Comparison of ENCODE assay signal across 24 cellular contexts in genomic region chr5:142592365-142592764, GRCh38.
DNase-seq lines count a peak whose midpoint lies in the region; ATAC-seq, FAIRE-seq and TF ChIP-seq lines count a peak whose summit lies in the region.
"Had no signal": no experiment of that assay in that cellular context is flagged by ENCODE, and none has a peak within 500 bp of the region (broad histone marks: within the 10 kb centered on the region; RNA-seq: fewer than 3 reads in every experiment).

No MANE protein-coding gene starts in this region.

- FAIRE-seq in GM12878 (lab: Jason Lieb, UNC): no peak
- FAIRE-seq in H1 (lab: Jason Lieb, UNC): peak; percentile 7
- FAIRE-seq: A549, D721Med, G401.6, GM12892, GM19239 had no signal

- TF ChIP-seq CTCF in GM23338 (conservative IDR thresholded peaks at IDR 0.05; ENCODE audit: low read depth in 2 of 2) (no peak), GM12878 (IDR thresholded peaks at IDR 0.05 in 2 of 3, conservative IDR thresholded peaks at IDR 0.05 in 1 of 3; ENCODE audit: control insufficient read depth in 2 of 3, extremely low read depth in 1 of 3, insufficient read depth in 1 of 3, low read depth in 3 of 3, low read length in 3 of 3) (no peak), H1 (IDR thresholded peaks at IDR 0.05; ENCODE audit: control extremely low read depth in 1 of 3, insufficient read depth in 1 of 3, low read depth in 1 of 3, low read length in 3 of 3) (no peak), nephron (IDR thresholded peaks at IDR 0.05; ENCODE audit: unreplicated experiment in 3 of 3) (no peak), heart left ventricle (IDR thresholded peaks at IDR 0.05) (no peak), psoas muscle (IDR thresholded peaks at IDR 0.05) (no peak)

- no peak overlapping the region for H4K91ac ChIP-seq in H1 (replicated peaks; ENCODE audit: insufficient read length, low read length)

- H2BK15ac ChIP-seq in H1 (ENCODE audit: low read length): no peak overlapping the region

- no peak overlapping the region; the same call in 1 of the 2 replicates for H2AK5ac ChIP-seq in H1 (ENCODE audit: low read depth, low read length)

- no peak for DNase-seq in GM23338 (ENCODE audit: low spot score)
- DNase-seq in GM12878 (ENCODE audit: low read depth, low spot score): no peak
- DNase-seq in H1 (ENCODE audit: low read depth in 1 of 2, low spot score in 2 of 2): no peak
- DNase-seq in heart left ventricle: no peak
- DNase-seq in activated gamma-delta T cell treated with Interleukin-2 at 50 U/mL for 16 hours: no peak
- no peak for DNase-seq in psoas muscle
- DNase-seq: AML-193; Caco-2; Calu3; CD4-positive, alpha-beta T cell; CD8-positive, alpha-beta T cell; DMS79 treated with DMSO at 0.1 percent for 48 hours; GF-D8 had no signal

- TF ChIP-seq POLR2A in GM12878 (IDR thresholded peaks at IDR 0.05; ENCODE audit: low read depth, low read length) (no peak), H1 (IDR thresholded peaks at IDR 0.05; ENCODE audit: control extremely low read depth in 1 of 2, low read depth in 2 of 2, low read length in 2 of 2) (no peak), heart left ventricle (IDR thresholded peaks at IDR 0.05) (no peak)

- H3K27ac ChIP-seq in GM23338 (ENCODE audit: low read depth) (no peak overlapping the region), GM12878 (ENCODE audit: control insufficient read depth, insufficient read depth) (no peak overlapping the region), H1 (ENCODE audit: low read depth, low read length) (no peak overlapping the region), heart left ventricle (no peak overlapping the region), psoas muscle (no peak overlapping the region)
- H3K27ac ChIP-seq: 22Rv1; A549; BLaER1 treated with 17β-estradiol and CSF1 and Interleukin-3, amounts not matched to agents 10 nM and 100 nM; C4-2B had no signal

- H3K27me3 Mint-ChIP-seq in GM23338 (ENCODE audit: insufficient read depth, low read depth, poor library complexity) (peaks cover 5% of the 10 kb centered on the region), nephron (ENCODE audit: low read depth) (no peaks in the 10 kb centered on the region)

- no peak overlapping the region for H4K8ac ChIP-seq in H1 (ENCODE audit: extremely low read depth, insufficient read depth, low read length)

- ATAC-seq in GM23338: no peak
- ATAC-seq in GM12878: no peak
- ATAC-seq in heart left ventricle: no peak
- ATAC-seq in GM18498 (IDR thresholded peaks at IDR 0.05; ENCODE audit: unreplicated experiment): no peak
- ATAC-seq in psoas muscle: no peak
- ATAC-seq: A549; CD8-positive, alpha-beta T cell had no signal

- CTCF ChIA-PET in GM12878 (lab: Yijun Ruan, JAX) (interaction anchor here (1.2 kb wide), 1 partner anchor 275 kb away, joined by 5 read pairs; no protein-coding TSS in a partner anchor), H1 (lab: Charles Lee; ENCODE audit: partially characterized antibody) (interaction anchor here (1.3 to 1.5 kb wide), 2 partner anchors 18 to 63 kb away, joined by 4 to 5 read pairs; no protein-coding TSS in a partner anchor)

- TF ChIP-seq EP300 in GM12878 (IDR thresholded peaks at IDR 0.05; ENCODE audit: borderline replicate concordance in 1 of 2, control insufficient read depth in 1 of 2, low read depth in 2 of 2, low read length in 2 of 2) (no peak), H1 (IDR thresholded peaks at IDR 0.05; ENCODE audit: borderline replicate concordance in 1 of 2, low read depth in 2 of 2, low read length in 2 of 2) (no peak)

- no peaks in the 10 kb centered on the region for H3K36me3 ChIP-seq in GM23338 (ENCODE audit: insufficient read depth)
- H3K36me3 ChIP-seq in GM12878 (ENCODE audit: control insufficient read depth in 2 of 2, insufficient read depth in 2 of 2, low read length in 1 of 2): no peaks in the 10 kb centered on the region
- no peaks in the 10 kb centered on the region for H3K36me3 ChIP-seq in H1 (ENCODE audit: control insufficient read depth in 2 of 4, insufficient read depth in 4 of 4, low read length in 3 of 4)
- peaks cover 0 to 21% (median 0%) of the 10 kb centered on the region in 9 donors for H3K36me3 ChIP-seq in heart left ventricle
- H3K36me3 ChIP-seq in psoas muscle (ENCODE audit: insufficient read depth in 1 of 2, low read depth in 1 of 2): no peaks in the 10 kb centered on the region
- H3K36me3 ChIP-seq: BLaER1 treated with 17β-estradiol and CSF1 and Interleukin-3, amounts not matched to agents 10 nM and 100 nM had no signal

- WGBS in GM12878 (ENCODE audit: insufficient coverage, insufficient replicate concordance, low lambda C conversion rate, missing lambda C conversion rate): 34% methylated on average over 4 of the region's 4 CpGs
- WGBS in H1 (ENCODE audit: extremely low coverage in 1 of 2, insufficient coverage in 1 of 2, insufficient read length in 1 of 2, insufficient replicate concordance in 2 of 2, low coverage in 1 of 2, low lambda C conversion rate in 2 of 2, missing lambda C conversion rate in 1 of 2), 2 experiments: 90% methylated on average over 4 of the region's 4 CpGs; no CpG with 5 or more reads in 1 of the 2 experiments
- 76 to 86% (median 84%) methylated on average over 4 of the region's 4 CpGs for WGBS in heart left ventricle, 4 donors
- 54 to 77% (median 70%) methylated on average over 4 of the region's 4 CpGs for WGBS in psoas muscle, 3 donors

- no peaks in the 10 kb centered on the region for H4K20me1 ChIP-seq in GM23338 (replicated peaks; ENCODE audit: insufficient read depth)
- no peaks in the 10 kb centered on the region for H4K20me1 ChIP-seq in GM12878 (ENCODE audit: control insufficient read depth, insufficient read depth)
- H4K20me1 ChIP-seq in H1 (replicated peaks in 1 of 2; ENCODE audit: control insufficient read depth in 1 of 2, insufficient read depth in 2 of 2, low read length in 2 of 2): peaks cover 0 to 2% of the 10 kb centered on the region in 2 experiments
- H4K20me1 ChIP-seq: BLaER1 treated with 17β-estradiol and CSF1 and Interleukin-3, amounts not matched to agents 10 nM and 100 nM had no signal

- no peaks in the 10 kb centered on the region for H3K36me3 Mint-ChIP-seq in GM23338 (ENCODE audit: low read depth)
- H3K36me3 Mint-ChIP-seq in nephron (ENCODE audit: low read depth): peaks cover 5% of the 10 kb centered on the region
- H3K36me3 Mint-ChIP-seq: CD8-positive, alpha-beta T cell had no signal

- no peak overlapping the region for H3K4me3 Mint-ChIP-seq in GM23338
- no peak overlapping the region for H3K4me3 Mint-ChIP-seq in nephron
- H3K4me3 Mint-ChIP-seq: B cell; CD4-positive, alpha-beta T cell; CD8-positive, alpha-beta T cell had no signal

- intact Hi-C loops in GM12878 (cut with micrococcal nuclease; ENCODE audit: unreplicated experiment) (no loop called here), heart left ventricle (cut with DNase I) (no loop called here), psoas muscle (cut with DNase I) (no loop called here)

- no peak for TF ChIP-seq RAD21 in GM12878 (IDR thresholded peaks at IDR 0.05; ENCODE audit: insufficient read depth, low read depth, low read length)
- no peak for TF ChIP-seq RAD21 in H1 (IDR thresholded peaks at IDR 0.05 in 1 of 2, conservative IDR thresholded peaks at IDR 0.05 in 1 of 2; ENCODE audit: low read depth in 2 of 2, low read length in 2 of 2)

- H3K4me3 ChIP-seq in GM23338: no peak overlapping the region
- no peak overlapping the region for H3K4me3 ChIP-seq in GM12878
- no peak overlapping the region for H3K4me3 ChIP-seq in H1 (ENCODE audit: extremely low read depth in 1 of 4, insufficient read depth in 2 of 4, low read depth in 3 of 4, low read length in 4 of 4)
- no peak overlapping the region for H3K4me3 ChIP-seq in heart left ventricle
- H3K4me3 ChIP-seq in psoas muscle: no peak overlapping the region
- H3K4me3 ChIP-seq: A549; BLaER1 treated with 17β-estradiol and CSF1 and Interleukin-3, amounts not matched to agents 10 nM and 100 nM had no signal

- in situ Hi-C loops in GM12878 (cut with MboI): no loop called here

- no peak overlapping the region for H3K14ac ChIP-seq in H1 (ENCODE audit: insufficient read length)

- H3K9me3 Mint-ChIP-seq in GM23338: no peaks in the 10 kb centered on the region
- H3K9me3 Mint-ChIP-seq in nephron: no peaks in the 10 kb centered on the region
- H3K9me3 Mint-ChIP-seq: CD4-positive, alpha-beta T cell; CD8-positive, alpha-beta T cell had no signal

- H2AFZ ChIP-seq in GM23338: 0 out of 2 replicates have a peak overlapping the region, but pooled peaks have one; percentile 16
- no peak overlapping the region for H2AFZ ChIP-seq in GM12878 (ENCODE audit: control insufficient read depth, low read depth, low read length)
- H2AFZ ChIP-seq in H1 (ENCODE audit: low read length): no peak overlapping the region

- no peak overlapping the region for H3K27ac Mint-ChIP-seq in GM23338
- H3K27ac Mint-ChIP-seq in nephron: peak overlapping the region; percentile 7 to 95 (median 13)
- H3K27ac Mint-ChIP-seq: B cell; CD4-positive, alpha-beta T cell; CD8-positive, alpha-beta T cell had no signal

- H3K23me2 ChIP-seq in H1 (ENCODE audit: low read depth, low read length): no peaks in the 10 kb centered on the region

- SMC1A ChIA-PET in GM12878 (lab: Charles Lee; ENCODE audit: uncharacterized antibody, unreplicated experiment): no interaction called here

- RAD21 ChIA-PET in GM12878 (lab: Charles Lee; ENCODE audit: unreplicated experiment): no interaction called here

- H3K9me3 ChIP-seq in GM12878 (replicated peaks; ENCODE audit: control insufficient read depth, insufficient read depth, low read length): no peaks in the 10 kb centered on the region
- no peaks in the 10 kb centered on the region for H3K9me3 ChIP-seq in H1 (ENCODE audit: insufficient read depth in 2 of 2, low read depth in 1 of 2, low read length in 1 of 2)
- H3K9me3 ChIP-seq in heart left ventricle: no peaks in the 10 kb centered on the region
- no peaks in the 10 kb centered on the region for H3K9me3 ChIP-seq in psoas muscle
- H3K9me3 ChIP-seq: A549, Caco-2 had no signal

- H2BK20ac ChIP-seq in H1 (ENCODE audit: low read length): no peak overlapping the region

- H3K18ac ChIP-seq in H1 (ENCODE audit: extremely low read depth, low read length): no peak overlapping the region

- H3K27me3 ChIP-seq in GM23338 (ENCODE audit: insufficient read depth) (no peaks in the 10 kb centered on the region), GM12878 (replicated peaks in 1 of 2; ENCODE audit: control insufficient read depth in 2 of 2, insufficient read depth in 2 of 2, low read length in 1 of 2) (no peaks in the 10 kb centered on the region; a peak in 2 of 4 replicates), H1 (replicated peaks in 1 of 4; ENCODE audit: control insufficient read depth in 3 of 4, extremely low read depth in 1 of 4, insufficient read depth in 3 of 4, low read length in 3 of 4) (0 out of 7 replicates have a peak, but pooled peaks cover 0 to 3% (median 0%) of the 10 kb centered on the region in 4 experiments), heart left ventricle (no peaks in the 10 kb centered on the region), psoas muscle (ENCODE audit: insufficient read depth in 3 of 3, low read length in 2 of 3) (no peaks in the 10 kb centered on the region)
- H3K27me3 ChIP-seq: BLaER1 treated with 17β-estradiol and CSF1 and Interleukin-3, amounts not matched to agents 10 nM and 100 nM had no signal

- peaks cover 3% of the 10 kb centered on the region; the same call in 1 of the 2 replicates for H3K9me2 ChIP-seq in GM23338 (ENCODE audit: insufficient read depth)

- no peak overlapping the region for H2BK12ac ChIP-seq in H1 (ENCODE audit: low read depth, low read length)

- no TSS peak for BruUV-seq in GM12878 (replicated peaks; lab: Mats Ljungman, UMichigan)

- H3K4me1 ChIP-seq in GM23338 (ENCODE audit: insufficient read depth): 0 out of 2 replicates have a peak, but pooled peaks cover 10% of the 10 kb centered on the region
- no peaks in the 10 kb centered on the region for H3K4me1 ChIP-seq in GM12878 (ENCODE audit: control insufficient read depth, insufficient read depth, low read length)
- no peaks in the 10 kb centered on the region for H3K4me1 ChIP-seq in H1 (replicated peaks in 1 of 4; ENCODE audit: control insufficient read depth in 3 of 4, insufficient read depth in 4 of 4, low read length in 3 of 4)
- H3K4me1 ChIP-seq in heart left ventricle: peaks cover 0 to under 1% (median 0%) of the 10 kb centered on the region in 12 donors
- no peaks in the 10 kb centered on the region for H3K4me1 ChIP-seq in psoas muscle

- H3K4me2 ChIP-seq in GM23338 (no peak overlapping the region), GM12878 (ENCODE audit: control insufficient read depth, insufficient read depth) (no peak overlapping the region), H1 (ENCODE audit: insufficient read depth in 1 of 2, low read depth in 2 of 2, low read length in 2 of 2) (no peak overlapping the region)
- H3K4me2 ChIP-seq: A549; BLaER1 treated with 17β-estradiol and CSF1 and Interleukin-3, amounts not matched to agents 10 nM and 100 nM had no signal

- H3F3A ChIP-seq in GM23338 (replicated peaks; ENCODE audit: low read depth): no peaks in the 10 kb centered on the region

- H3K9ac ChIP-seq in GM12878 (ENCODE audit: control insufficient read depth, insufficient read depth, low read length) (no peak overlapping the region), H1 (replicated peaks in 1 of 4; ENCODE audit: extremely low read depth in 1 of 4, low read depth in 3 of 4, low read length in 3 of 4) (no peak overlapping the region)
- H3K9ac ChIP-seq: BLaER1 treated with 17β-estradiol and CSF1 and Interleukin-3, amounts not matched to agents 10 nM and 100 nM had no signal

- H3K4ac ChIP-seq in H1 (replicated peaks; ENCODE audit: insufficient read length, low read depth, low read length): no peak overlapping the region

- POLR2A ChIA-PET in GM12878 (lab: Charles Lee) (no interaction called here), H1 (lab: Charles Lee; ENCODE audit: partially characterized antibody) (no interaction called here)

- H3K79me2 ChIP-seq in GM23338 (replicated peaks; ENCODE audit: insufficient read depth): no peaks in the 10 kb centered on the region
- no peaks in the 10 kb centered on the region for H3K79me2 ChIP-seq in GM12878 (ENCODE audit: control insufficient read depth, insufficient read depth, low read length)
- H3K79me2 ChIP-seq in H1 (ENCODE audit: control insufficient read depth in 1 of 2, insufficient read depth in 2 of 2, low read length in 2 of 2): no peaks in the 10 kb centered on the region

- H3K56ac ChIP-seq in H1 (replicated peaks; ENCODE audit: insufficient read length, low read depth, low read length): no peak overlapping the region

- H3K4me1 Mint-ChIP-seq in GM23338: peaks cover 14% of the 10 kb centered on the region; the same call in 2 of the 3 replicates
- peaks cover 10% of the 10 kb centered on the region for H3K4me1 Mint-ChIP-seq in nephron
- H3K4me1 Mint-ChIP-seq: B cell had no signal

- no peak overlapping the region for H2BK120ac ChIP-seq in H1 (replicated peaks; ENCODE audit: low read depth, low read length)

- H2BK5ac ChIP-seq in H1 (ENCODE audit: low read depth, low read length): no peak overlapping the region

- no peak overlapping the region for H4K5ac ChIP-seq in H1 (ENCODE audit: insufficient read length, low read depth, low read length)

- H3K79me1 ChIP-seq in H1 (ENCODE audit: low read depth, low read length): no peaks in the 10 kb centered on the region

- no peak overlapping the region for H3K23ac ChIP-seq in H1 (ENCODE audit: insufficient read length)
